ENCODE assay signal across 10 cellular contexts in genomic region chr9:85600675-85601263, GRCh38.
A peak's percentile ranks its signal among the peaks of the same experiment; 100 is the strongest.
DNase-seq lines count a peak whose midpoint lies in the region; ATAC-seq and TF ChIP-seq lines count a peak whose summit lies in the region.
"Had no signal": no experiment of that assay in that cellular context is flagged by ENCODE, and none has a peak within 500 bp of the region (broad histone marks: within the 10 kb centered on the region; RNA-seq: fewer than 3 reads in every experiment).

No MANE protein-coding gene starts in this region.

- peak; percentile 20 to 50 for ATAC-seq in right cardiac atrium
- ATAC-seq: stimulated activated naive B cell treated with anti-CD40 and anti-IgM and Interleukin-4, amounts not matched to agents 10 μg/mL and 1 μg/mL and 100 μg/mL, for 72 hours had no signal

- H3K27ac ChIP-seq in right cardiac atrium (ENCODE audit: low read length) (peak overlapping the region; percentile 1), brain microvascular endothelial cell (no peak overlapping the region)

- H3K9me3 Mint-ChIP-seq in activated CD4-positive, alpha-beta T cell treated with anti-CD3 and anti-CD28 coated beads, Interleukin-2, amount 10 ng/mL, durations not matched to agents 7 days and 5 days: peaks cover 5% of the 10 kb centered on the region
- no peaks in the 10 kb centered on the region for H3K9me3 Mint-ChIP-seq in T-helper 2 cell treated with Interferon-gamma antibody and Interleukin-4, amounts not matched to agents 5 μg/mL and 100 μg/mL, for 36 hours
- H3K9me3 Mint-ChIP-seq: stimulated activated naive B cell treated with anti-CD40 and anti-IgM and Interleukin-4, amounts not matched to agents 10 μg/mL and 1 μg/mL and 100 μg/mL, for 72 hours had no signal

- H3K4me1 Mint-ChIP-seq in activated CD4-positive, alpha-beta T cell treated with anti-CD3 and anti-CD28 coated beads, Interleukin-2, amount 10 ng/mL, durations not matched to agents 7 days and 5 days: peaks cover 20% of the 10 kb centered on the region
- peaks cover 16% of the 10 kb centered on the region for H3K4me1 Mint-ChIP-seq in T-helper 2 cell treated with Interferon-gamma antibody and Interleukin-4, amounts not matched to agents 5 μg/mL and 100 μg/mL, for 36 hours (ENCODE audit: low read depth)
- H3K4me1 Mint-ChIP-seq: stimulated activated naive B cell treated with anti-CD40 and anti-IgM and Interleukin-4, amounts not matched to agents 10 μg/mL and 1 μg/mL and 100 μg/mL, for 72 hours had no signal

- H3K4me3 ChIP-seq in right cardiac atrium (ENCODE audit: low read length) (no peak overlapping the region), brain microvascular endothelial cell (ENCODE audit: low read depth, low read length) (no peak overlapping the region)

- TF ChIP-seq CTCF in brain microvascular endothelial cell (IDR thresholded peaks at IDR 0.05; ENCODE audit: low read depth, low read length, missing control alignments): no peak

- no peak overlapping the region for H3K4me3 Mint-ChIP-seq in activated CD4-positive, alpha-beta T cell treated with anti-CD3 and anti-CD28 coated beads, Interleukin-2, amount 10 ng/mL, durations not matched to agents 7 days and 5 days
- H3K4me3 Mint-ChIP-seq in T-helper 2 cell treated with Interferon-gamma antibody and Interleukin-4, amounts not matched to agents 5 μg/mL and 100 μg/mL, for 36 hours: no peak overlapping the region
- H3K4me3 Mint-ChIP-seq: stimulated activated naive B cell treated with anti-CD40 and anti-IgM and Interleukin-4, amounts not matched to agents 10 μg/mL and 1 μg/mL and 100 μg/mL, for 72 hours had no signal

- H3K27me3 Mint-ChIP-seq in activated CD4-positive, alpha-beta T cell treated with anti-CD3 and anti-CD28 coated beads, Interleukin-2, amount 10 ng/mL, durations not matched to agents 7 days and 5 days: no peaks in the 10 kb centered on the region
- no peaks in the 10 kb centered on the region for H3K27me3 Mint-ChIP-seq in T-helper 2 cell treated with Interferon-gamma antibody and Interleukin-4, amounts not matched to agents 5 μg/mL and 100 μg/mL, for 36 hours (ENCODE audit: low read depth)
- H3K27me3 Mint-ChIP-seq: stimulated activated naive B cell treated with anti-CD40 and anti-IgM and Interleukin-4, amounts not matched to agents 10 μg/mL and 1 μg/mL and 100 μg/mL, for 72 hours had no signal

- H3K36me3 ChIP-seq in brain microvascular endothelial cell (replicated peaks): no peaks in the 10 kb centered on the region

- H3K27ac Mint-ChIP-seq in activated CD4-positive, alpha-beta T cell treated with anti-CD3 and anti-CD28 coated beads, Interleukin-2, amount 10 ng/mL, durations not matched to agents 7 days and 5 days: peak overlapping the region; percentile 36
- H3K27ac Mint-ChIP-seq in T-helper 2 cell treated with Interferon-gamma antibody and Interleukin-4, amounts not matched to agents 5 μg/mL and 100 μg/mL, for 36 hours: peak overlapping the region; percentile 34
- H3K27ac Mint-ChIP-seq: stimulated activated naive B cell treated with anti-CD40 and anti-IgM and Interleukin-4, amounts not matched to agents 10 μg/mL and 1 μg/mL and 100 μg/mL, for 72 hours had no signal

- no peaks in the 10 kb centered on the region for H3K4me1 ChIP-seq in right cardiac atrium (ENCODE audit: control insufficient read depth, insufficient read depth, low read length)

- in situ Hi-C loops in brain microvascular endothelial cell (cut with HindIII; ENCODE audit: low pct_ligation_motif_present, low sequenced_read_pairs): no loop called here

- CTCF ChIA-PET in activated CD4-positive, alpha-beta T cell treated with anti-CD3 and anti-CD28 coated beads, Interleukin-2, amount 10 ng/mL, durations not matched to agents 7 days and 5 days (lab: Charles Lee): no interaction called here

- POLR2A ChIA-PET in activated CD4-positive, alpha-beta T cell treated with anti-CD3 and anti-CD28 coated beads, Interleukin-2, amount 10 ng/mL, durations not matched to agents 7 days and 5 days (lab: Charles Lee): no interaction called here

- DNase-seq in activated CD4-positive, alpha-beta T cell treated with anti-CD3 and anti-CD28 coated beads, Interleukin-2, amount 10 ng/mL, durations not matched to agents 7 days and 5 days: peak; percentile 26
- DNase-seq in activated CD4-positive, alpha-beta T cell treated with anti-CD3 and anti-CD28 coated beads for 1 hour: no peak
- DNase-seq in T-helper 2 cell treated with Interferon-gamma antibody and Interleukin-4, amounts not matched to agents 5 μg/mL and 100 μg/mL, for 36 hours (ENCODE audit: low spot score): no peak
- DNase-seq in right cardiac atrium (peak in 2 of 3 donors; percentile 20 to 51), cerebellar nuclear complex (lab: John Stamatoyannopoulos, UW) (no peak), brain microvascular endothelial cell (no peak), Kasumi-1 (lab: John Stamatoyannopoulos, UW) (no peak)
- DNase-seq in stimulated activated CD8-positive, alpha-beta memory T cell treated with anti-CD3 and anti-CD28 coated beads, Interleukin-4, amount 100 ng/mL, for 48 hours: peak; percentile 53
- DNase-seq: NCI-H1436 treated with DMSO at 0.1 percent for 48 hours; stimulated activated naive B cell treated with anti-CD40 and anti-IgM and Interleukin-4, amounts not matched to agents 10 μg/mL and 1 μg/mL and 100 μg/mL, for 72 hours had no signal

- 67% methylated on average over 8 of the region's 8 CpGs for WGBS in right cardiac atrium

- no peaks in the 10 kb centered on the region for H3K27me3 ChIP-seq in right cardiac atrium (ENCODE audit: control insufficient read depth, insufficient read depth)
- H3K27me3 ChIP-seq in brain microvascular endothelial cell (replicated peaks): no peaks in the 10 kb centered on the region

- intact Hi-C loops in right cardiac atrium (cut with DNase I): loop anchor here in 2 of 4 donors (10.0 kb wide), 2 partner anchors 1196 to 1206 kb away; no protein-coding TSS in a partner anchor

- H3K36me3 Mint-ChIP-seq in activated CD4-positive, alpha-beta T cell treated with anti-CD3 and anti-CD28 coated beads, Interleukin-2, amount 10 ng/mL, durations not matched to agents 7 days and 5 days (ENCODE audit: low read depth): peaks cover 27% of the 10 kb centered on the region
- peaks cover 17% of the 10 kb centered on the region for H3K36me3 Mint-ChIP-seq in T-helper 2 cell treated with Interferon-gamma antibody and Interleukin-4, amounts not matched to agents 5 μg/mL and 100 μg/mL, for 36 hours (ENCODE audit: low read depth)

- H3K9me3 ChIP-seq in right cardiac atrium (ENCODE audit: control insufficient read depth, low read length): no peaks in the 10 kb centered on the region

Comparison
In these comparisons a context has a peak if more than half of its experiments do, and no peak if none do; other contexts are left out.
1. DNase-seq: peak in activated CD4-positive, alpha-beta T cell treated with anti-CD3 and anti-CD28 coated beads, Interleukin-2, amount 10 ng/mL, durations not matched to agents 7 days and 5 days (single experiment), right cardiac atrium (2 of 3) and stimulated activated CD8-positive, alpha-beta memory T cell treated with anti-CD3 and anti-CD28 coated beads, Interleukin-4, amount 100 ng/mL, for 48 hours (single experiment); none in activated CD4-positive, alpha-beta T cell treated with anti-CD3 and anti-CD28 coated beads for 1 hour (single experiment), T-helper 2 cell treated with Interferon-gamma antibody and Interleukin-4, amounts not matched to agents 5 μg/mL and 100 μg/mL, for 36 hours (single experiment), cerebellar nuclear complex (0 of 2), brain microvascular endothelial cell (single experiment) and Kasumi-1 (0 of 2).